Comparison of ENCODE assay signal across 1 cellular context in the genomic region with DNA sequence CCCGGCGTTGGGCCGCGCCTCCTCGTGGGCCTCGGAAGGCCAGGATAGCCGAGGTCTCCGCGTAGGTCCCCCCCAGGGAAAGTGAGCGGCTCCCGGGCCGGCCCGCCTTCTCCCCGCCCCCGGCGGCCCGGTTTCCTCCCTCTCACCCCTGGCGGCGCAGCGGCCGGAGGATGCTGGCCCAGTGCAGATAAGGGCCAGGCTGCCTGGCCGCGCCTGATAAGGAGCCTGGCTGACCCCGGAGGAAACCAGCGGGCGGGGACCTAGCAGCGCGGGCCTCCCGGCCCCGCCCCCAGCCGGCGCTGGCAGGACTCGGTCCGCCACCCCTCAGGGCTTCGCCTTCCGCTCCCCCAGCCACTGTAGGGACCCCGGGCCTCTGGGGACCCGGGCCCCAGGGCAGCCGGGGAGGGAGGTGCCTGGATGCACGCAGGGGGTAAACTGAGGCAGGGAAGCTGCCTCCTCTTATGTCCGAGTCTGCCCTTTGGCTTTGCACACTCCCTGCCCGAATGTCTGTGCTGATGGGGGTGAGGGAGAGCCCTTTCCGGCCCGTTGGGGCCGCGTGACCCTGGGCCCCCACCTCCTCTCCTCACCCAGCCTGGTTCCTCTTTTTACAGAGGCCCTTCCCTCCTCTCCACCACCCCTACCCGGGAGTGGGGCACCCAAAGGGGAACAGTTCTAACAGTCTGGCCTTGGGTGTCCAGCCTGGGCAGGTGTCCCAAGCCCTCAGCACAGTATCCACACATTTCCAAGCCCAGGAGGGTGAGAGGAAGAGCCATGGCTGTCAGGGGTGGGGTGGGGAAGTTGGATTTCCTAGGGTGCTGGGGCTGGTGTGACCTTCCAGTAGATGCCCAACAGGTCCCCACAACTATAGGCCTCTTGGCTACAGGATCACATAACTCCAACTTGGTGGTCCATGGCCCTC.
TF ChIP-seq lines count a peak whose summit lies in the region.

A gene (minus strand): TSS at position 193 of the 919 bp plus-strand sequence. CDS start 1,687 bp downstream, outside the sequence.

TF ChIP-seq in K562, 482 proteins besides CTCF, POLR2A, EP300 and RAD21 (continued from another document and continues in another):
- TF ChIP-seq, protein P1, sequence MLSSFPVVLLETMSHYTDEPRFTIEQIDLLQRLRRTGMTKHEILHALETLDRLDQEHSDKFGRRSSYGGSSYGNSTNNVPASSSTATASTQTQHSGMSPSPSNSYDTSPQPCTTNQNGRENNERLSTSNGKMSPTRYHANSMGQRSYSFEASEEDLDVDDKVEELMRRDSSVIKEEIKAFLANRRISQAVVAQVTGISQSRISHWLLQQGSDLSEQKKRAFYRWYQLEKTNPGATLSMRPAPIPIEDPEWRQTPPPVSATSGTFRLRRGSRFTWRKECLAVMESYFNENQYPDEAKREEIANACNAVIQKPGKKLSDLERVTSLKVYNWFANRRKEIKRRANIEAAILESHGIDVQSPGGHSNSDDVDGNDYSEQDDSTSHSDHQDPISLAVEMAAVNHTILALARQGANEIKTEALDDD (IDR thresholded peaks at IDR 0.05): no peak
- TF ChIP-seq, protein P2, sequence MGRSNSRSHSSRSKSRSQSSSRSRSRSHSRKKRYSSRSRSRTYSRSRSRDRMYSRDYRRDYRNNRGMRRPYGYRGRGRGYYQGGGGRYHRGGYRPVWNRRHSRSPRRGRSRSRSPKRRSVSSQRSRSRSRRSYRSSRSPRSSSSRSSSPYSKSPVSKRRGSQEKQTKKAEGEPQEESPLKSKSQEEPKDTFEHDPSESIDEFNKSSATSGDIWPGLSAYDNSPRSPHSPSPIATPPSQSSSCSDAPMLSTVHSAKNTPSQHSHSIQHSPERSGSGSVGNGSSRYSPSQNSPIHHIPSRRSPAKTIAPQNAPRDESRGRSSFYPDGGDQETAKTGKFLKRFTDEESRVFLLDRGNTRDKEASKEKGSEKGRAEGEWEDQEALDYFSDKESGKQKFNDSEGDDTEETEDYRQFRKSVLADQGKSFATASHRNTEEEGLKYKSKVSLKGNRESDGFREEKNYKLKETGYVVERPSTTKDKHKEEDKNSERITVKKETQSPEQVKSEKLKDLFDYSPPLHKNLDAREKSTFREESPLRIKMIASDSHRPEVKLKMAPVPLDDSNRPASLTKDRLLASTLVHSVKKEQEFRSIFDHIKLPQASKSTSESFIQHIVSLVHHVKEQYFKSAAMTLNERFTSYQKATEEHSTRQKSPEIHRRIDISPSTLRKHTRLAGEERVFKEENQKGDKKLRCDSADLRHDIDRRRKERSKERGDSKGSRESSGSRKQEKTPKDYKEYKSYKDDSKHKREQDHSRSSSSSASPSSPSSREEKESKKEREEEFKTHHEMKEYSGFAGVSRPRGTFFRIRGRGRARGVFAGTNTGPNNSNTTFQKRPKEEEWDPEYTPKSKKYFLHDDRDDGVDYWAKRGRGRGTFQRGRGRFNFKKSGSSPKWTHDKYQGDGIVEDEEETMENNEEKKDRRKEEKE (IDR thresholded peaks at IDR 0.05; ENCODE audit: borderline replicate concordance in 1 of 2, control insufficient read depth in 1 of 2, low read depth in 2 of 2, low read length in 1 of 2): 0 out of 4 replicates have a peak, but pooled peaks of 1 of the 2 experiments have one; percentile 69
- TF ChIP-seq ZNF431 (CRISPR knock-in tag; IDR thresholded peaks at IDR 0.05) (no peak), SIRT6 (IDR thresholded peaks at IDR 0.05; ENCODE audit: low read depth, low read length) (no peak), MCM7 (IDR thresholded peaks at IDR 0.05) (no peak), BRD4 (IDR thresholded peaks at IDR 0.05) (peak; percentile 87), RBM39 (optimal IDR thresholded peaks at IDR 0.05; ENCODE audit: low read depth, low read length) (no peak), SOX6 (IDR thresholded peaks at IDR 0.05) (peak; percentile 97), ARNT (IDR thresholded peaks at IDR 0.05) (peak in 1 of 2 experiments; percentile 21; a peak in 1 of 4 replicates), DACH1 (IDR thresholded peaks at IDR 0.05; ENCODE audit: partially characterized antibody) (peak; percentile 53), NR2C2 (CRISPR knock-in tag; IDR thresholded peaks at IDR 0.05) (peak; percentile 56; the same call in 1 of the 2 replicates), NR2C2 (tag; IDR thresholded peaks at IDR 0.05) (peak; percentile 95), ZNF444 (CRISPR knock-in tag; IDR thresholded peaks at IDR 0.05) (peak; percentile 26; the same call in 1 of the 2 replicates), ZC3H8 (IDR thresholded peaks at IDR 0.05) (no peak), ZNF589 (CRISPR knock-in tag; IDR thresholded peaks at IDR 0.05; ENCODE audit: low read depth) (peak; percentile 81), ZNF785 (CRISPR knock-in tag; IDR thresholded peaks at IDR 0.05) (no peak), FOXK1 (CRISPR knock-in tag; IDR thresholded peaks at IDR 0.05; ENCODE audit: borderline replicate concordance) (no peak), STAT5B (CRISPR knock-in tag; IDR thresholded peaks at IDR 0.05) (no peak), SIN3B (IDR thresholded peaks at IDR 0.05; ENCODE audit: low read depth) (0 out of 2 replicates have a peak, but pooled peaks have one; percentile 27), ZNF830 (CRISPR knock-in tag; IDR thresholded peaks at IDR 0.05) (no peak; the same call in 1 of the 2 replicates), ZNF347 (CRISPR knock-in tag; IDR thresholded peaks at IDR 0.05; ENCODE audit: low read depth) (no peak), ZSCAN32 (CRISPR knock-in tag; IDR thresholded peaks at IDR 0.05) (no peak), CHD1 (IDR thresholded peaks at IDR 0.05; ENCODE audit: low read length) (no peak), RFX5 (IDR thresholded peaks at IDR 0.05; ENCODE audit: low read depth, low read length) (no peak), ZNF583 (CRISPR knock-in tag; IDR thresholded peaks at IDR 0.05) (no peak; the same call in none of the 2 replicates), ZSCAN29 (IDR thresholded peaks at IDR 0.05) (no peak), ZNF551 (CRISPR knock-in tag; IDR thresholded peaks at IDR 0.05) (no peak), CCNT2 (IDR thresholded peaks at IDR 0.05; ENCODE audit: borderline replicate concordance, extremely low read depth, insufficient read length, low read depth, low read length) (peak; percentile 100), RBBP5 (IDR thresholded peaks at IDR 0.05; ENCODE audit: borderline replicate concordance, insufficient read depth, low read length, poor library complexity, severe bottlenecking) (peak; percentile 75), ESRRB (CRISPR knock-in tag; IDR thresholded peaks at IDR 0.05; ENCODE audit: borderline replicate concordance) (no peak), ARID1B (IDR thresholded peaks at IDR 0.05) (peak; percentile 100), MYC (IDR thresholded peaks at IDR 0.05; ENCODE audit: low read depth, low read length) (peak; percentile 81), MYC (CRISPR knock-in tag; IDR thresholded peaks at IDR 0.05; ENCODE audit: borderline replicate concordance, low read depth) (no peak)
- TF ChIP-seq, protein P3, sequence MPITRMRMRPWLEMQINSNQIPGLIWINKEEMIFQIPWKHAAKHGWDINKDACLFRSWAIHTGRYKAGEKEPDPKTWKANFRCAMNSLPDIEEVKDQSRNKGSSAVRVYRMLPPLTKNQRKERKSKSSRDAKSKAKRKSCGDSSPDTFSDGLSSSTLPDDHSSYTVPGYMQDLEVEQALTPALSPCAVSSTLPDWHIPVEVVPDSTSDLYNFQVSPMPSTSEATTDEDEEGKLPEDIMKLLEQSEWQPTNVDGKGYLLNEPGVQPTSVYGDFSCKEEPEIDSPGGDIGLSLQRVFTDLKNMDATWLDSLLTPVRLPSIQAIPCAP (CRISPR knock-in tag; IDR thresholded peaks at IDR 0.05; ENCODE audit: borderline replicate concordance): no peak
- TF ChIP-seq, protein P4, sequence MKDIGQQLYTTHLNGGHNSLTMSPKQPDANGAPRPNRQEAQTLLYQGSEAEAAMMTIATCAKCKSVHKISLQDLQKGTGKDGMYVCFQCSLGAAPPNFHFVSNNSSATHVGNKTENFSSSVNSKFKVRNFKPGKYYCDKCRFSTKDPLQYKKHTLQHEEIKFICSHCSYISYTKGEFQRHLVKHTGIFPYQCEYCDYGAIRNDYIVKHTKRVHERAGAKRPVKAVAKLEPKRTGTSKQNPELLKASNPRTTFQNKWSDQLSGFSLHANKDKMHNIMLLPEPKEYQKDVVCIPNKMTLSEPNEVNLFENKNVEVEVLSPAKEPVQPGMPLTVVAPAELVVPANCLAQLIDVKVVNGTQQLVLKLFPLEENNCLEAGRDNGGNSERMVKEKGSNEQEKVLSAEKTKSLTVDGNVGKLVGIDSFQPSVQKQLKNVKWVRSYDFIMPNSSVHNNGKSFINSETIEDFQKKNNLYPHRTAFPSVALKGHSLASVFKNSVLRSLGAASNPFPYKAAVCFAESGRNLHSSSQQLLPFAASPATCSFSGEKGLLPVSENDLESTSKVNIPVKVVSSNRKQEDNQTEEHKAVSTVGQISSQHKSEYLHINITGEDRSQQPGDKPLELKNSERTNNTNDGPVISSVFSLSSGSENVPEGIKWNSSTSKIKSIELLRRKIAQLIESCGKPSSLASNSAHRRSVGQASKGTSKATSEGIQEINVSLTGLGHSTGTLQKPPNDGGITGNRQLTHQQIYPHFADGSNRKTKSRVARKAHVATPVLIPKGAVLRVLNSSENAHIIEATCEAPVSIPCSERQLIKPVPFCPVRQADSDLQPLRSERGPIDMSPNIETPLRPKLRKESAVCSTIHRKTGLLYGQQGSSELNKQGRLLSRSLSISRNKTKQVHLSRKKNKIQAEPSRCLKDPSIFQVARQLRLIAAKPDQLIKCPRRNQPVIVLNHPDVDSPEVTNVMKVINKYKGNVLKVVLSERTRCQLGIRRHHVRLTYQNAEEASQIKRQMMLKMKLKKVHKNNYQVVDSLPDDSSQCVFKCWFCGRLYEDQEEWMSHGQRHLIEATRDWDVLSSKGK (CRISPR knock-in tag; IDR thresholded peaks at IDR 0.05): no peak
- TF ChIP-seq, protein P5, sequence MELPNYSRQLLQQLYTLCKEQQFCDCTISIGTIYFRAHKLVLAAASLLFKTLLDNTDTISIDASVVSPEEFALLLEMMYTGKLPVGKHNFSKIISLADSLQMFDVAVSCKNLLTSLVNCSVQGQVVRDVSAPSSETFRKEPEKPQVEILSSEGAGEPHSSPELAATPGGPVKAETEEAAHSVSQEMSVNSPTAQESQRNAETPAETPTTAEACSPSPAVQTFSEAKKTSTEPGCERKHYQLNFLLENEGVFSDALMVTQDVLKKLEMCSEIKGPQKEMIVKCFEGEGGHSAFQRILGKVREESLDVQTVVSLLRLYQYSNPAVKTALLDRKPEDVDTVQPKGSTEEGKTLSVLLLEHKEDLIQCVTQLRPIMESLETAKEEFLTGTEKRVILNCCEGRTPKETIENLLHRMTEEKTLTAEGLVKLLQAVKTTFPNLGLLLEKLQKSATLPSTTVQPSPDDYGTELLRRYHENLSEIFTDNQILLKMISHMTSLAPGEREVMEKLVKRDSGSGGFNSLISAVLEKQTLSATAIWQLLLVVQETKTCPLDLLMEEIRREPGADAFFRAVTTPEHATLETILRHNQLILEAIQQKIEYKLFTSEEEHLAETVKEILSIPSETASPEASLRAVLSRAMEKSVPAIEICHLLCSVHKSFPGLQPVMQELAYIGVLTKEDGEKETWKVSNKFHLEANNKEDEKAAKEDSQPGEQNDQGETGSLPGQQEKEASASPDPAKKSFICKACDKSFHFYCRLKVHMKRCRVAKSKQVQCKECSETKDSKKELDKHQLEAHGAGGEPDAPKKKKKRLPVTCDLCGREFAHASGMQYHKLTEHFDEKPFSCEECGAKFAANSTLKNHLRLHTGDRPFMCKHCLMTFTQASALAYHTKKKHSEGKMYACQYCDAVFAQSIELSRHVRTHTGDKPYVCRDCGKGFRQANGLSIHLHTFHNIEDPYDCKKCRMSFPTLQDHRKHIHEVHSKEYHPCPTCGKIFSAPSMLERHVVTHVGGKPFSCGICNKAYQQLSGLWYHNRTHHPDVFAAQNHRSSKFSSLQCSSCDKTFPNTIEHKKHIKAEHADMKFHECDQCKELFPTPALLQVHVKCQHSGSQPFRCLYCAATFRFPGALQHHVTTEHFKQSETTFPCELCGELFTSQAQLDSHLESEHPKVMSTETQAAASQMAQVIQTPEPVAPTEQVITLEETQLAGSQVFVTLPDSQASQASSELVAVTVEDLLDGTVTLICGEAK (IDR thresholded peaks at IDR 0.05): peak; percentile 78
- TF ChIP-seq, protein P5 (CRISPR knock-in tag; IDR thresholded peaks at IDR 0.05): no peak
- TF ChIP-seq, protein P6, sequence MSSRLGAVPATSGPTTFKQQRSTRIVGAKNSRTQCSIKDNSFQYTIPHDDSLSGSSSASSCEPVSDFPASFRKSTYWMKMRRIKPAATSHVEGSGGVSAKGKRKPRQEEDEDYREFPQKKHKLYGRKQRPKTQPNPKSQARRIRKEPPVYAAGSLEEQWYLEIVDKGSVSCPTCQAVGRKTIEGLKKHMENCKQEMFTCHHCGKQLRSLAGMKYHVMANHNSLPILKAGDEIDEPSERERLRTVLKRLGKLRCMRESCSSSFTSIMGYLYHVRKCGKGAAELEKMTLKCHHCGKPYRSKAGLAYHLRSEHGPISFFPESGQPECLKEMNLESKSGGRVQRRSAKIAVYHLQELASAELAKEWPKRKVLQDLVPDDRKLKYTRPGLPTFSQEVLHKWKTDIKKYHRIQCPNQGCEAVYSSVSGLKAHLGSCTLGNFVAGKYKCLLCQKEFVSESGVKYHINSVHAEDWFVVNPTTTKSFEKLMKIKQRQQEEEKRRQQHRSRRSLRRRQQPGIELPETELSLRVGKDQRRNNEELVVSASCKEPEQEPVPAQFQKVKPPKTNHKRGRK (tag; IDR thresholded peaks at IDR 0.05): no peak
